Comparison of ENCODE assay signal across 9 cellular contexts in the genomic region with DNA sequence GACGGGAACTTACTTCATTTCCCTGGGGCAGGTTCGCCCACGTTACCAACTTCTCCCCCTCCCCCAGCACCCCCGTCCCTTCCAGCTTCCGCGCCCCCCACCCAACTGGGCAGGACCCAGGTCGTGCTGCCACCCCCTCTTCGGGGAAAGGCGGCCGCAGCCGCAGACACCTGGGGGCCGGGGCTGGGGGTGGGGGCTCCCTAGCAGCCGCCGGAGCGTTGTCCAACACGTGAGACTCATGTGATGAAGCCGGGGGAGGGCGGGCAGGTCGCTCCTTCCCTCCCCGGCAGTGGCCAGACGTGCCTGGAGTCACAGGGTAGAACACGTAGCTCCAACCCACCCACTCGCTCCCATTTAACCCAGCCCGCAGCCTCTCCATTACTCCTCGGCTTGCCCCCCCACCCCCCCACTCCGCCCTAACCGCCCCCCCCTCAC. TPM values are rescaled to one million over a fixed set of nuclear protein-coding genes. Genes with fewer than 3 reads are reported as not detected.
DNase-seq lines count a peak whose midpoint lies in the region; ATAC-seq, FAIRE-seq and TF ChIP-seq lines count a peak whose summit lies in the region.
"Had no signal": no experiment of that assay in that cellular context is flagged by ENCODE, and none has a peak within 500 bp of the region (broad histone marks: within the 10 kb centered on the region; RNA-seq: fewer than 3 reads in every experiment).

No MANE protein-coding gene starts in this region.

- no peaks in the 10 kb centered on the region for H3K9me3 ChIP-seq in BLaER1
- no peaks in the 10 kb centered on the region for H3K9me3 ChIP-seq in endodermal cell (ENCODE audit: control insufficient read depth, low read length)

- H3K4me3 Mint-ChIP-seq in endodermal cell = peak overlapping the region; percentile 71
- peak overlapping the region; percentile 89 for H3K4me3 Mint-ChIP-seq in mesothelial cell of epicardium

- TF ChIP-seq CTCF in endodermal cell (conservative IDR thresholded peaks at IDR 0.05) (no peak), mesothelial cell of epicardium (IDR thresholded peaks at IDR 0.05; ENCODE audit: unreplicated experiment) (no peak)

- peaks cover 41% of the 10 kb centered on the region for H4K20me1 ChIP-seq in BLaER1

- peak; percentile 44 for ATAC-seq in HG03432 (IDR thresholded peaks at IDR 0.05; ENCODE audit: unreplicated experiment)

- no peaks in the 10 kb centered on the region for H3K9me3 Mint-ChIP-seq in endodermal cell
- no peaks in the 10 kb centered on the region for H3K9me3 Mint-ChIP-seq in mesothelial cell of epicardium

- no peak overlapping the region for H3K27ac Mint-ChIP-seq in endodermal cell
- H3K27ac Mint-ChIP-seq in mesothelial cell of epicardium = peak overlapping the region; percentile 95

- H3K36me3 ChIP-seq in BLaER1 (peaks cover 6% of the 10 kb centered on the region; the same call in 1 of the 2 replicates), endodermal cell (ENCODE audit: control insufficient read depth, insufficient read depth, low read length) (peaks cover 26% of the 10 kb centered on the region)

- no peak for FAIRE-seq in GM19239 (lab: Jason Lieb, UNC)
- FAIRE-seq: colon had no signal

- H3K27ac ChIP-seq in BLaER1 = peak overlapping the region; percentile 89
- peak overlapping the region; percentile 39 for H3K27ac ChIP-seq in endodermal cell (ENCODE audit: low read depth, low read length)

- 0% methylated on average over 5 to 17 of the region's 27 CpGs for WGBS in endodermal cell (ENCODE audit: insufficient coverage in 1 of 2, insufficient read length in 1 of 2), 2 experiments

- H3K36me3 Mint-ChIP-seq in endodermal cell (ENCODE audit: low read depth) = peaks cover 4% of the 10 kb centered on the region
- H3K36me3 Mint-ChIP-seq in mesothelial cell of epicardium = peaks cover 6% of the 10 kb centered on the region

- DNase-seq in GM19239 (ENCODE audit: insufficient read length, low spot score) (peak; percentile 48), endodermal cell (peak; percentile 96), mesothelial cell of epicardium (ENCODE audit: low spot score in 2 of 2, unreplicated experiment in 2 of 2) (peak; percentile 78 to 83)
- DNase-seq in NK-92 treated with Interleukin-12 subunit alpha and Interleukin-12 subunit beta, amount 100 ng/mL, for 24 hours (lab: John Stamatoyannopoulos, UW) = peak; percentile 98
- DNase-seq in activated CD8-positive, alpha-beta memory T cell treated with anti-CD3 and anti-CD28 coated beads for 48 hours (ENCODE audit: low read depth in 2 of 3, low spot score in 2 of 3) = peak in 2 of 3 experiments; percentile 82 to 85
- DNase-seq in stimulated activated CD8-positive, alpha-beta memory T cell treated with anti-CD3 and anti-CD28 coated beads, Interleukin-4, amount 100 ng/mL, for 1 hour (ENCODE audit: low read depth in 2 of 2, low spot score in 1 of 2) = peak; percentile 67 to 81

- H3K4me2 ChIP-seq in BLaER1 = peak overlapping the region; percentile 90

- H3K9ac ChIP-seq in BLaER1 (peak overlapping the region; percentile 79), endodermal cell (ENCODE audit: extremely low read depth, low read length, poor library complexity, severe bottlenecking) (peak overlapping the region; percentile 52)

- peaks cover 82% of the 10 kb centered on the region for H3K4me1 ChIP-seq in BLaER1
- H3K4me1 ChIP-seq in endodermal cell (ENCODE audit: control insufficient read depth, insufficient read depth, low read length) = peaks cover 6% of the 10 kb centered on the region

- H3K4me3 ChIP-seq in BLaER1 (peak overlapping the region; percentile 74), endodermal cell (ENCODE audit: low read length) (peak overlapping the region; percentile 89)

- H3K27me3 Mint-ChIP-seq in endodermal cell (ENCODE audit: insufficient read depth) (peaks cover 41% of the 10 kb centered on the region), mesothelial cell of epicardium (ENCODE audit: low read depth) (peaks cover 1% of the 10 kb centered on the region)

- H3K4me1 Mint-ChIP-seq in endodermal cell = peaks cover 31% of the 10 kb centered on the region
- H3K4me1 Mint-ChIP-seq in mesothelial cell of epicardium = peaks cover 47% of the 10 kb centered on the region

- H3K27me3 ChIP-seq in BLaER1 (peaks cover 12% of the 10 kb centered on the region; the same call in 1 of the 2 replicates), endodermal cell (ENCODE audit: control insufficient read depth, insufficient read depth, low read length, poor library complexity, severe bottlenecking) (peaks cover 9% of the 10 kb centered on the region)

RNA-seq across cellular contexts. Expression of a gene that starts 0.3 kb away (rescaled TPM):
- total RNA-seq in endodermal cell = 1 to 10 TPM; 2.6 to 2.9 TPM
- 8.3 TPM for polyA plus RNA-seq in endodermal cell (2013, experiment 1 of 2)
- polyA plus RNA-seq in endodermal cell (2013, experiment 2 of 2) = 14.0 TPM
- total RNA-seq in mesothelial cell of epicardium = 31.9 to 37.6 TPM (median 35.4 TPM) in 3 replicates

Comparison
In these comparisons a context has a peak if more than half of its experiments do, and no peak if none do; other contexts are left out.
1. Peak in every context shown above with its lines: DNase-seq, ATAC-seq, H3K4me3 ChIP-seq and H3K27ac ChIP-seq.
2. DNase-seq: peak in every context shown above with its lines; median percentile 98 in NK-92 treated with Interleukin-12 subunit alpha and Interleukin-12 subunit beta, amount 100 ng/mL, for 24 hours; 96 in endodermal cell; 84 in activated CD8-positive, alpha-beta memory T cell treated with anti-CD3 and anti-CD28 coated beads for 48 hours; 80 in mesothelial cell of epicardium; 74 in stimulated activated CD8-positive, alpha-beta memory T cell treated with anti-CD3 and anti-CD28 coated beads, Interleukin-4, amount 100 ng/mL, for 1 hour; 48 in GM19239.